12 cellular contexts compared by ENCODE assay signal in the genomic region with DNA sequence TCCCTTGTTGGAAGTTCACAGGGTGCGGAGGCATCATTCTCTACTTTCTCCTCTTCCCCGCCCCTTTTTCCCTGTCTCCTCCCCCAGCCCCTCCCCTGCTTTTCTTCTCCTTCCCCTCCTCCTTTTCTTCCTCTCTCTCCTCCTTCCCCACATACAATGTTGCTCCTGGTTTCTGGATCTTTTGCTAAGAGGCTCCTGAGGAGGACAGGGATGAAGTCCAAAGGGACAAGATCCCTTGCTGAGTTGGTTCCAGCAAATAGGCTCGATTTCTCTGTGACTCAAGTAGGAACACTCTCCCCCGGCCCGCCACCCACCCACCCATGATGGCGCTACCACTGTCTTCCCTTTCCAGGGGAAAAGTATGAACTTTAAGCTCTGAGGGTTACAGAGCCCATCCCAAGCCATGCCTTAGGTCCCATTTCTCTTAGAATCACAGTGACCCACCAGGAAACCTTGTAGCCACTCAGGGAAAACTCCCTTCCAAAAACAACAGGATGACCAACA. TPM values are rescaled to one million over a fixed set of nuclear protein-coding genes. Genes with fewer than 3 reads are reported as not detected.
DNase-seq lines count a peak whose midpoint lies in the region; ATAC-seq and TF ChIP-seq lines count a peak whose summit lies in the region.
"Had no signal": no experiment of that assay in that cellular context is flagged by ENCODE, and none has a peak within 500 bp of the region (broad histone marks: within the 10 kb centered on the region; RNA-seq: fewer than 3 reads in every experiment).

No MANE protein-coding gene starts in this region.

- no peak for DNase-seq in CD4-positive, CD25-positive, alpha-beta regulatory T cell
- no peak for DNase-seq in naive B cell
- no peak for DNase-seq in NCI-H774 (lab: John Stamatoyannopoulos, UW)
- no peak for DNase-seq in DMS53 treated with DMSO at 0.1 percent for 48 hours (lab: John Stamatoyannopoulos, UW; ENCODE audit: unreplicated experiment)
- no peak for DNase-seq in Kasumi-1 (lab: John Stamatoyannopoulos, UW)
- DNase-seq in foreskin fibroblast: no peak

- H3K9me3 ChIP-seq in CD4-positive, CD25-positive, alpha-beta regulatory T cell (ENCODE audit: control insufficient read depth in 2 of 2, low read length in 2 of 2): no peaks in the 10 kb centered on the region
- H3K9me3 ChIP-seq in HUES6 (ENCODE audit: control insufficient read depth, insufficient read depth, low read depth, low read length): no peaks in the 10 kb centered on the region
- H3K9me3 ChIP-seq: SJCRH30, uterus had no signal

- no peak for ATAC-seq in CD4-positive, CD25-positive, alpha-beta regulatory T cell (ENCODE audit: low read depth in 2 of 2)
- ATAC-seq in naive B cell (ENCODE audit: low read depth in 2 of 2): no peak

- H3K4me1 ChIP-seq in CD4-positive, CD25-positive, alpha-beta regulatory T cell (ENCODE audit: control insufficient read depth, insufficient read depth, low read length, poor library complexity, severe bottlenecking): peaks cover 33% of the 10 kb centered on the region
- H3K4me1 ChIP-seq in HUES6 (ENCODE audit: control insufficient read depth, insufficient read depth, low read length): peaks cover 28% of the 10 kb centered on the region

- H3K27me3 Mint-ChIP-seq in CD4-positive, CD25-positive, alpha-beta regulatory T cell: no peaks in the 10 kb centered on the region
- H3K27me3 Mint-ChIP-seq in brain: peaks cover 10% of the 10 kb centered on the region
- H3K27me3 Mint-ChIP-seq in naive B cell: no peaks in the 10 kb centered on the region
- H3K27me3 Mint-ChIP-seq: activated naive CD4-positive, alpha-beta T cell treated with anti-CD3 and anti-CD28 coated beads, Interleukin-2, amount 50 U/mL, for 24 hours; dendritic cell treated with granulocyte-macrophage colony-stimulating factor and Interleukin-4, amounts not matched to agents 40 ng/mL and 50 ng/mL, for 4 days had no signal

- TF ChIP-seq CTCF in brain (conservative IDR thresholded peaks at IDR 0.05) (no peak), foreskin fibroblast (IDR thresholded peaks at IDR 0.05; ENCODE audit: low read depth, low read length) (no peak)

- H3K36me3 Mint-ChIP-seq in CD4-positive, CD25-positive, alpha-beta regulatory T cell: no peaks in the 10 kb centered on the region
- H3K36me3 Mint-ChIP-seq in brain (no peaks in the 10 kb centered on the region), naive B cell (no peaks in the 10 kb centered on the region)
- H3K36me3 Mint-ChIP-seq: activated naive CD4-positive, alpha-beta T cell treated with anti-CD3 and anti-CD28 coated beads, Interleukin-2, amount 50 U/mL, for 24 hours had no signal

- H3K4me3 ChIP-seq in CD4-positive, CD25-positive, alpha-beta regulatory T cell (ENCODE audit: low read depth, low read length): no peak overlapping the region
- H3K4me3 ChIP-seq in HUES6 (ENCODE audit: low read depth, low read length): peak overlapping the region; percentile 75
- no peak overlapping the region for H3K4me3 ChIP-seq in foreskin fibroblast (ENCODE audit: low read depth in 1 of 2, low read length in 2 of 2)
- H3K4me3 ChIP-seq: SJCRH30 had no signal

- no peak overlapping the region for H3K27ac ChIP-seq in CD4-positive, CD25-positive, alpha-beta regulatory T cell (ENCODE audit: insufficient read depth, low read length, poor library complexity, severe bottlenecking)
- no peak overlapping the region for H3K27ac ChIP-seq in HUES6 (ENCODE audit: low read depth, low read length)
- H3K27ac ChIP-seq: SJCRH30 had no signal

- H3K4me3 Mint-ChIP-seq in CD4-positive, CD25-positive, alpha-beta regulatory T cell: peak overlapping the region; percentile 84 to 92 (median 88)
- H3K4me3 Mint-ChIP-seq in brain: peak overlapping the region; percentile 83 to 88 (median 85)
- peak overlapping the region in 6 of 8 donors; percentile 42 to 92 (median 81) for H3K4me3 Mint-ChIP-seq in naive B cell

- H3K27ac Mint-ChIP-seq in CD4-positive, CD25-positive, alpha-beta regulatory T cell: peak overlapping the region in 1 of 3 donors; percentile 26
- peak overlapping the region in 2 of 5 experiments; percentile 67 to 87 for H3K27ac Mint-ChIP-seq in brain
- H3K27ac Mint-ChIP-seq in naive B cell: no peak overlapping the region
- H3K27ac Mint-ChIP-seq: activated naive CD4-positive, alpha-beta T cell treated with anti-CD3 and anti-CD28 coated beads, Interleukin-2, amount 50 U/mL, for 24 hours had no signal

- no peak overlapping the region for H3K9ac ChIP-seq in HUES6 (ENCODE audit: low read length)

- H3K36me3 ChIP-seq in CD4-positive, CD25-positive, alpha-beta regulatory T cell (ENCODE audit: control insufficient read depth, insufficient read depth, low read length): no peaks in the 10 kb centered on the region
- no peaks in the 10 kb centered on the region for H3K36me3 ChIP-seq in HUES6 (ENCODE audit: control insufficient read depth, insufficient read depth, low read length)
- H3K36me3 ChIP-seq: SJCRH30, uterus had no signal

- no peaks in the 10 kb centered on the region for H3K27me3 ChIP-seq in CD4-positive, CD25-positive, alpha-beta regulatory T cell (ENCODE audit: control insufficient read depth, insufficient read depth, low read length)
- H3K27me3 ChIP-seq in HUES6 (ENCODE audit: control insufficient read depth, insufficient read depth, low read length): peaks cover 6% of the 10 kb centered on the region
- H3K27me3 ChIP-seq: uterus had no signal

- H3K4me1 Mint-ChIP-seq in CD4-positive, CD25-positive, alpha-beta regulatory T cell: peaks cover 0 to 32% (median 12%) of the 10 kb centered on the region in 4 donors
- peaks cover 15% of the 10 kb centered on the region for H3K4me1 Mint-ChIP-seq in brain
- peaks cover 15 to 28% (median 17%) of the 10 kb centered on the region in 3 donors for H3K4me1 Mint-ChIP-seq in naive B cell

- no peaks in the 10 kb centered on the region for H3K9me3 Mint-ChIP-seq in CD4-positive, CD25-positive, alpha-beta regulatory T cell
- H3K9me3 Mint-ChIP-seq in brain (peaks cover 0 to 3% (median 0%) of the 10 kb centered on the region in 5 experiments), naive B cell (no peaks in the 10 kb centered on the region)
- H3K9me3 Mint-ChIP-seq: activated naive CD4-positive, alpha-beta T cell treated with anti-CD3 and anti-CD28 coated beads, Interleukin-2, amount 50 U/mL, for 24 hours; dendritic cell treated with granulocyte-macrophage colony-stimulating factor and Interleukin-4, amounts not matched to agents 40 ng/mL and 50 ng/mL, for 4 days had no signal

RNA-seq across cellular contexts. Expression of a gene that starts 0.9 kb away (rescaled TPM):
- total RNA-seq in CD4-positive, CD25-positive, alpha-beta regulatory T cell: 26.7 TPM
- 10 to 100 TPM in 1 of 4 donors, 1 to 10 TPM in 3; 8.0 to 11.0 (median 8.7) TPM for polyA plus RNA-seq in CD4-positive, CD25-positive, alpha-beta regulatory T cell
- polyA plus RNA-seq in brain (ENCODE audit: insufficient read depth, low read depth, low replicate concordance) (52.4 TPM), naive B cell (ENCODE audit: low read depth in 6 of 6) (100 to 1,000 TPM in 1 of 6 donors, 10 to 100 TPM in 5; 52.3 to 145 (median 72.6) TPM)

RNA-seq across cellular contexts. Expression of a gene that starts 10.9 kb away (rescaled TPM):
- not detected for total RNA-seq in CD4-positive, CD25-positive, alpha-beta regulatory T cell
- not detected for polyA plus RNA-seq in CD4-positive, CD25-positive, alpha-beta regulatory T cell
- polyA plus RNA-seq in brain (ENCODE audit: insufficient read depth, low read depth, low replicate concordance): not detected
- not detected for polyA plus RNA-seq in naive B cell (ENCODE audit: low read depth in 6 of 6)
- total RNA-seq: SJCRH30 had no signal

RNA-seq across cellular contexts. Expression of a gene that starts 43.4 kb away (rescaled TPM):
- total RNA-seq in CD4-positive, CD25-positive, alpha-beta regulatory T cell: 6.4 TPM
- 1 to 10 TPM; 1.3 to 1.6 (median 1.4) TPM for polyA plus RNA-seq in CD4-positive, CD25-positive, alpha-beta regulatory T cell
- 16.7 TPM for polyA plus RNA-seq in brain (ENCODE audit: insufficient read depth, low read depth, low replicate concordance)
- 1 to 10 TPM in 5 of 6 donors, not detected in 1; 1.5 to 3.3 (median 1.8) TPM for polyA plus RNA-seq in naive B cell (ENCODE audit: low read depth in 6 of 6)

RNA-seq across cellular contexts. Expression of a gene that starts 44.3 kb away (rescaled TPM):
- not detected for total RNA-seq in CD4-positive, CD25-positive, alpha-beta regulatory T cell
- polyA plus RNA-seq in CD4-positive, CD25-positive, alpha-beta regulatory T cell: not detected
- polyA plus RNA-seq in brain (ENCODE audit: insufficient read depth, low read depth, low replicate concordance) (not detected), naive B cell (ENCODE audit: low read depth in 6 of 6) (not detected)

RNA-seq across cellular contexts. Expression of a gene that starts 51.2 kb away (rescaled TPM):
- 102 TPM for total RNA-seq in CD4-positive, CD25-positive, alpha-beta regulatory T cell
- 100 to 1,000 TPM; 315 to 364 (median 362) TPM for polyA plus RNA-seq in CD4-positive, CD25-positive, alpha-beta regulatory T cell
- polyA plus RNA-seq in brain (ENCODE audit: insufficient read depth, low read depth, low replicate concordance) (218 TPM), naive B cell (ENCODE audit: low read depth in 6 of 6) (100 to 1,000 TPM; 366 to 456 (median 377) TPM)
